In the genomic region with DNA sequence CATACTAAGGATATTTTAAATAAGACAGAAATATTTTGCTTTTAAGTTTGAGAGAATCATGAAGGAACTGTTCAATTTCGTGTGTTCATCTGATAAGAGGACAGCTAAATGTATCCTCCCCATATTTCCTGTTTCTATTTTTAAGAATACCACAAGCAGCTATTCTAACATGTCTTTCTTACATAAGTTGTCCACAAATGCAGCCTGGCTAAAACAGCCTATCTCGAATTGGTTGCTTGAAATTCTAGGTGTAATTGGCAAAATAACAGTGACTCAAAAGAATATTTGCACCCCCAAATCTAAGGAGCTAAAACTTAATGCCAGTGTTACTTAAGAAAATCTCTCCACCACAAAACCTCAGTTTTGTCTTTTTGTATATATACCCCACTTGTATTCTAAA, we compare ENCODE assay signal across 10 cellular contexts. TPM values are rescaled to one million over a fixed set of nuclear protein-coding genes. Genes with fewer than 3 reads are reported as not detected.
DNase-seq lines count a peak whose midpoint lies in the region; ATAC-seq and TF ChIP-seq lines count a peak whose summit lies in the region.
"Had no signal": no experiment of that assay in that cellular context is flagged by ENCODE, and none has a peak within 500 bp of the region (broad histone marks: within the 10 kb centered on the region; RNA-seq: fewer than 3 reads in every experiment).

No MANE protein-coding gene starts in this region.

- H3K27me3 Mint-ChIP-seq in activated T-helper 2 cell treated with anti-CD3 and anti-CD28 coated beads, Interferon-gamma antibody, Interleukin-2, Interleukin-4, amounts not matched to agents 10 μg/mL and 5 μg/mL and 100 μg/mL, durations not matched to agents 14 hours and 24 hours and 36 hours (ENCODE audit: low read depth) = no peaks in the 10 kb centered on the region

- H3K27ac ChIP-seq in left ventricle myocardium inferior (replicated peaks) (peak overlapping the region; percentile 53), HL-60 (replicated peaks) (peak overlapping the region; percentile 54), thymus (ENCODE audit: low read depth) (peak overlapping the region; percentile 54)

- peaks cover 5% of the 10 kb centered on the region for H3K9me3 ChIP-seq in left ventricle myocardium inferior (replicated peaks)
- no peaks in the 10 kb centered on the region for H3K9me3 ChIP-seq in thymus (ENCODE audit: control insufficient read depth)

- H3K4me1 ChIP-seq in left ventricle myocardium inferior = peaks cover 16% of the 10 kb centered on the region
- peaks cover 17% of the 10 kb centered on the region for H3K4me1 ChIP-seq in thymus (ENCODE audit: control insufficient read depth, insufficient read depth, low read length)

- peaks cover 10% of the 10 kb centered on the region for H3K9me3 Mint-ChIP-seq in activated T-helper 2 cell treated with anti-CD3 and anti-CD28 coated beads, Interferon-gamma antibody, Interleukin-2, Interleukin-4, amounts not matched to agents 10 μg/mL and 5 μg/mL and 100 μg/mL, durations not matched to agents 14 hours and 24 hours and 36 hours

- peak overlapping the region; percentile 38 for H3K4me3 Mint-ChIP-seq in activated T-helper 2 cell treated with anti-CD3 and anti-CD28 coated beads, Interferon-gamma antibody, Interleukin-2, Interleukin-4, amounts not matched to agents 10 μg/mL and 5 μg/mL and 100 μg/mL, durations not matched to agents 14 hours and 24 hours and 36 hours (ENCODE audit: low read depth)

- DNase-seq in left ventricle myocardium inferior (no peak), Right ventricle myocardium inferior (ENCODE audit: missing footprints) (no peak), HL-60 (ENCODE audit: low read depth in 1 of 2, low spot score in 1 of 2) (peak in 1 of 2 experiments; percentile 53), amniotic stem cell (lab: John Stamatoyannopoulos, UW) (no peak), GM20000 (ENCODE audit: low spot score) (no peak)
- DNase-seq in activated T-helper 2 cell treated with anti-CD3 and anti-CD28 coated beads, Interferon-gamma antibody, Interleukin-2, Interleukin-4, amounts not matched to agents 10 μg/mL and 5 μg/mL and 100 μg/mL, durations not matched to agents 14 hours and 24 hours and 36 hours (ENCODE audit: low spot score) = no peak
- DNase-seq: NCI-H187 had no signal

- no peak overlapping the region for H3K27ac Mint-ChIP-seq in activated T-helper 2 cell treated with anti-CD3 and anti-CD28 coated beads, Interferon-gamma antibody, Interleukin-2, Interleukin-4, amounts not matched to agents 10 μg/mL and 5 μg/mL and 100 μg/mL, durations not matched to agents 14 hours and 24 hours and 36 hours

- H3K27me3 ChIP-seq in left ventricle myocardium inferior (ENCODE audit: low read depth) (no peaks in the 10 kb centered on the region), HL-60 (ENCODE audit: insufficient read depth, poor library complexity, severe bottlenecking) (no peaks in the 10 kb centered on the region), thymus (ENCODE audit: control insufficient read depth, insufficient read depth) (no peaks in the 10 kb centered on the region)

- ATAC-seq in Right ventricle myocardium inferior (no peak), HG03097 (IDR thresholded peaks at IDR 0.05; ENCODE audit: low FRiP score, unreplicated experiment) (no peak)

- TF ChIP-seq CTCF in left ventricle myocardium inferior (IDR thresholded peaks at IDR 0.05; ENCODE audit: borderline replicate concordance) (no peak), HL-60 (IDR thresholded peaks at IDR 0.05; ENCODE audit: insufficient read depth, low read length) (no peak), GM20000 (IDR thresholded peaks at IDR 0.05; ENCODE audit: extremely low read depth, missing control alignments) (no peak)

- H3K36me3 ChIP-seq in left ventricle myocardium inferior (no peaks in the 10 kb centered on the region), thymus (ENCODE audit: control insufficient read depth, insufficient read depth) (no peaks in the 10 kb centered on the region)

- peaks cover 65% of the 10 kb centered on the region for H3K4me1 Mint-ChIP-seq in activated T-helper 2 cell treated with anti-CD3 and anti-CD28 coated beads, Interferon-gamma antibody, Interleukin-2, Interleukin-4, amounts not matched to agents 10 μg/mL and 5 μg/mL and 100 μg/mL, durations not matched to agents 14 hours and 24 hours and 36 hours (ENCODE audit: low read depth)

- intact Hi-C loops in left ventricle myocardium inferior (cut with micrococcal nuclease) = no loop called here
- intact Hi-C loops in Right ventricle myocardium inferior (cut with DNase I) = no loop called here
- intact Hi-C loops in activated T-helper 2 cell treated with anti-CD3 and anti-CD28 coated beads, Interferon-gamma antibody, Interleukin-2, Interleukin-4, amounts not matched to agents 10 μg/mL and 5 μg/mL and 100 μg/mL, durations not matched to agents 14 hours and 24 hours and 36 hours (cut with micrococcal nuclease) = loop anchor here (1.0 to 5.0 kb wide), 2 partner anchors 55 to 213 kb away; no protein-coding TSS in a partner anchor

- no peak overlapping the region for H3K4me3 ChIP-seq in left ventricle myocardium inferior
- H3K4me3 ChIP-seq in HL-60 (replicated peaks; ENCODE audit: insufficient read depth, low read length) = no peak overlapping the region
- no peak overlapping the region for H3K4me3 ChIP-seq in thymus (ENCODE audit: low read length)

- peaks cover 62% of the 10 kb centered on the region for H3K36me3 Mint-ChIP-seq in activated T-helper 2 cell treated with anti-CD3 and anti-CD28 coated beads, Interferon-gamma antibody, Interleukin-2, Interleukin-4, amounts not matched to agents 10 μg/mL and 5 μg/mL and 100 μg/mL, durations not matched to agents 14 hours and 24 hours and 36 hours (ENCODE audit: low read depth)

- WGBS in thymus = 1% methylated on average over 2 of the region's 2 CpGs

RNA-seq across cellular contexts. Expression of gene BTLA, which starts 35.0 kb away (rescaled TPM):
- total RNA-seq in left ventricle myocardium inferior (not detected), Right ventricle myocardium inferior (0.14 TPM)
- total RNA-seq in activated T-helper 2 cell treated with anti-CD3 and anti-CD28 coated beads, Interferon-gamma antibody, Interleukin-2, Interleukin-4, amounts not matched to agents 10 μg/mL and 5 μg/mL and 100 μg/mL, durations not matched to agents 14 hours and 24 hours and 36 hours = 31.1 and 35.7 TPM in 2 replicates
- 13.2 TPM for polyA plus RNA-seq in thymus
- total RNA-seq: H1 had no signal
- polyA plus RNA-seq: H1 had no signal

Comparison
In these comparisons a context has a peak if more than half of its experiments do, and no peak if none do; other contexts are left out.
1. RNA of gene BTLA, which starts 35.0 kb away (total RNA-seq): 31.1 to 35.7 TPM in activated T-helper 2 cell treated with anti-CD3 and anti-CD28 coated beads, Interferon-gamma antibody, Interleukin-2, Interleukin-4, amounts not matched to agents 10 μg/mL and 5 μg/mL and 100 μg/mL, durations not matched to agents 14 hours and 24 hours and 36 hours; not detected in left ventricle myocardium inferior (single experiment) and 0.14 TPM in Right ventricle myocardium inferior (single experiment); every median in the first group is over 10 times any median in the second.
2. Peak in every context shown above with its lines, with median percentiles within 50 percentile points of each other: H3K27ac ChIP-seq.